7 cellular contexts compared by ENCODE assay signal in the genomic region with DNA sequence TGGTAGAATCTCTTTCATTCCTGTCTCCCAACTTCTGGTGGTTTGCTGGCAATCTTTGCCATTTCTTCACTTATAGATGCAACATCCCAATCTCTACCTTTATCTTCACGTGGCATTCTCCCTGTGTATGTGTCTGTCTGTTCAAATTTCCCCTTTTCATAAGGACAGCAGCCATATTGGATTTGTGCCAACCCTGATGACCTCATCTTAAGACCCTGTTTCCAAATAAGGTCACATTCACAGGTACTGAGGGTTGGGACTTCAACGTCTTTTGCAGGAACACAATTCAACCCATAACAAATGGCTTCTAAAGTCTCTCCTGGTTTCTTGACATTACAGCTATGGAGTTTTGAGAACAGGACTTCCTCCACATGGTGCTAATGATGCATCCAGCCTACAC.
"Had no signal": no experiment of that assay in that cellular context is flagged by ENCODE, and none has a peak within 500 bp of the region (broad histone marks: within the 10 kb centered on the region; RNA-seq: fewer than 3 reads in every experiment).

No MANE protein-coding gene starts in this region.

- H3K27ac Mint-ChIP-seq: H9, HFFc6 had no signal

- H3K27ac ChIP-seq: GM23248, HL-60 had no signal

- H3K4me3 ChIP-seq: GM23248 had no signal

- DNase-seq: GM23248, H9, HCEC 1CT, HFFc6, IMR-90, KBM-7 had no signal

- H2AFZ ChIP-seq: GM23248 had no signal

- H3K9me3 Mint-ChIP-seq: HFFc6 had no signal

- H3K4me3 Mint-ChIP-seq: H9, HFFc6 had no signal
